Comparison of ENCODE assay signal across 9 cellular contexts in the genomic region with DNA sequence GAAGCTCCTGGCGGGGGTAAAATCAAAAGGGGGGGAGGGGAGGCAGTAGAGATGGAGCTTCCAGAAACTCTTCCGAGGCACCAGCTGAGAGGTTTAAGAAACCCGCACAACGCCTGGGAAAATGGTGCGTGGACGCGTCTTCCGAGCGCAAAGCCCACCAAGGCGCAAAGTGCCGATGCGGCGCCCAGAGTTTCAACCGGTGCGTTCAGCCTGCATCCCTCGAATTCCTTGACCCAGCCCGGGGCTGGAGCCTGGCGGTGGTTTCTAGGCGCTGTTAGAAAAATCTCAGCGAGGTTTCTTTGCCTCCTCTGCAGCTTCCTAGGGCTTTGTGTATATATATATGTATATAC. TPM values are rescaled to one million over a fixed set of nuclear protein-coding genes. Genes with fewer than 3 reads are reported as not detected.
DNase-seq lines count a peak whose midpoint lies in the region; ATAC-seq and TF ChIP-seq lines count a peak whose summit lies in the region.
"Had no signal": no experiment of that assay in that cellular context is flagged by ENCODE, and none has a peak within 500 bp of the region (broad histone marks: within the 10 kb centered on the region; RNA-seq: fewer than 3 reads in every experiment).

No MANE protein-coding gene starts in this region.

- H3K9me3 Mint-ChIP-seq in activated CD4-positive, alpha-beta memory T cell treated with anti-CD3 and anti-CD28 coated beads for 36 hours = no peaks in the 10 kb centered on the region
- H3K9me3 Mint-ChIP-seq in activated CD4-positive, alpha-beta memory T cell treated with anti-CD3 and anti-CD28 coated beads, Interleukin-2, amount 10 ng/mL, durations not matched to agents 7 days and 5 days = no peaks in the 10 kb centered on the region

- CTCF ChIA-PET in activated CD4-positive, alpha-beta memory T cell treated with anti-CD3 and anti-CD28 coated beads for 36 hours (lab: Charles Lee) = no interaction called here
- CTCF ChIA-PET in activated CD4-positive, alpha-beta memory T cell treated with anti-CD3 and anti-CD28 coated beads, Interleukin-2, amount 10 ng/mL, durations not matched to agents 7 days and 5 days (lab: Charles Lee) = no interaction called here

- peaks cover 3% of the 10 kb centered on the region for H3K4me1 ChIP-seq in adipocyte (ENCODE audit: control insufficient read depth, insufficient read depth, low read length)

- peaks cover 33% of the 10 kb centered on the region for H3K27me3 ChIP-seq in adipocyte (replicated peaks; ENCODE audit: control insufficient read depth, insufficient read depth, low read length)

- H3K4me1 Mint-ChIP-seq in activated CD4-positive, alpha-beta memory T cell treated with anti-CD3 and anti-CD28 coated beads for 36 hours (ENCODE audit: low read depth) = peaks cover 7% of the 10 kb centered on the region
- no peaks in the 10 kb centered on the region for H3K4me1 Mint-ChIP-seq in activated CD4-positive, alpha-beta memory T cell treated with anti-CD3 and anti-CD28 coated beads, Interleukin-2, amount 10 ng/mL, durations not matched to agents 7 days and 5 days

- no peak for DNase-seq in activated CD4-positive, alpha-beta memory T cell treated with anti-CD3 and anti-CD28 coated beads for 36 hours
- no peak for DNase-seq in activated CD4-positive, alpha-beta memory T cell treated with anti-CD3 and anti-CD28 coated beads, Interleukin-2, amount 10 ng/mL, durations not matched to agents 7 days and 5 days
- DNase-seq in adipocyte (ENCODE audit: low read depth) (peak; percentile 47), iPS-NIHi11 (ENCODE audit: low spot score) (peak; percentile 33), GM13977 (ENCODE audit: low spot score) (no peak)
- DNase-seq: NCI-H1417 treated with DMSO at 0.1 percent for 48 hours had no signal

- no peak overlapping the region for H3K27ac Mint-ChIP-seq in activated CD4-positive, alpha-beta memory T cell treated with anti-CD3 and anti-CD28 coated beads for 36 hours
- no peak overlapping the region for H3K27ac Mint-ChIP-seq in activated CD4-positive, alpha-beta memory T cell treated with anti-CD3 and anti-CD28 coated beads, Interleukin-2, amount 10 ng/mL, durations not matched to agents 7 days and 5 days

- no peaks in the 10 kb centered on the region for H3K9me3 ChIP-seq in adipocyte (ENCODE audit: control insufficient read depth, low read length)

- H3K27me3 Mint-ChIP-seq in activated CD4-positive, alpha-beta memory T cell treated with anti-CD3 and anti-CD28 coated beads for 36 hours = peaks cover 40% of the 10 kb centered on the region
- peaks cover 41% of the 10 kb centered on the region for H3K27me3 Mint-ChIP-seq in activated CD4-positive, alpha-beta memory T cell treated with anti-CD3 and anti-CD28 coated beads, Interleukin-2, amount 10 ng/mL, durations not matched to agents 7 days and 5 days

- peak overlapping the region; percentile 20 for H3K27ac ChIP-seq in temporal lobe (ENCODE audit: low read depth, low read length)

- in situ Hi-C loops in GM13977 (cut with MboI; ENCODE audit: low pct_unique_long_range_greater_than_20kb, low sequenced_read_pairs, unreplicated experiment) = no loop called here

- TF ChIP-seq CTCF in GM13977 (IDR thresholded peaks at IDR 0.05; ENCODE audit: extremely low read depth, insufficient read depth, missing control alignments) = no peak

- intact Hi-C loops in activated CD4-positive, alpha-beta memory T cell treated with anti-CD3 and anti-CD28 coated beads for 36 hours (cut with micrococcal nuclease) = no loop called here

- no peak for ATAC-seq in GM18909 (IDR thresholded peaks at IDR 0.05; ENCODE audit: poor library complexity, unreplicated experiment)
- no peak for ATAC-seq in HG03135 (IDR thresholded peaks at IDR 0.05; ENCODE audit: unreplicated experiment)

- H3K36me3 ChIP-seq in adipocyte (ENCODE audit: control insufficient read depth, insufficient read depth, low read length, severe bottlenecking) = no peaks in the 10 kb centered on the region

- no peak overlapping the region for H3K9ac ChIP-seq in adipocyte (ENCODE audit: low read length)

- POLR2A ChIA-PET in activated CD4-positive, alpha-beta memory T cell treated with anti-CD3 and anti-CD28 coated beads for 36 hours (lab: Charles Lee) = interaction anchor here (0.6 kb wide), 1 partner anchor 869 kb away, joined by 4 read pairs; no protein-coding TSS in a partner anchor
- POLR2A ChIA-PET in activated CD4-positive, alpha-beta memory T cell treated with anti-CD3 and anti-CD28 coated beads, Interleukin-2, amount 10 ng/mL, durations not matched to agents 7 days and 5 days (lab: Charles Lee) = no interaction called here

- no peaks in the 10 kb centered on the region for H3K36me3 Mint-ChIP-seq in activated CD4-positive, alpha-beta memory T cell treated with anti-CD3 and anti-CD28 coated beads for 36 hours
- no peaks in the 10 kb centered on the region for H3K36me3 Mint-ChIP-seq in activated CD4-positive, alpha-beta memory T cell treated with anti-CD3 and anti-CD28 coated beads, Interleukin-2, amount 10 ng/mL, durations not matched to agents 7 days and 5 days (ENCODE audit: low read depth)

- H3K4me3 ChIP-seq in adipocyte (ENCODE audit: low read length) = peak overlapping the region; percentile 62

- peak overlapping the region; percentile 31 for H3K4me3 Mint-ChIP-seq in activated CD4-positive, alpha-beta memory T cell treated with anti-CD3 and anti-CD28 coated beads for 36 hours
- H3K4me3 Mint-ChIP-seq in activated CD4-positive, alpha-beta memory T cell treated with anti-CD3 and anti-CD28 coated beads, Interleukin-2, amount 10 ng/mL, durations not matched to agents 7 days and 5 days = no peak overlapping the region

RNA-seq across cellular contexts. Expression of a gene that starts 0.5 kb away (rescaled TPM):
- not detected for total RNA-seq in activated CD4-positive, alpha-beta memory T cell treated with anti-CD3 and anti-CD28 coated beads for 36 hours
- not detected for total RNA-seq in activated CD4-positive, alpha-beta memory T cell treated with anti-CD3 and anti-CD28 coated beads, Interleukin-2, amount 10 ng/mL, durations not matched to agents 7 days and 5 days
- total RNA-seq in temporal lobe = 56.8 TPM

Comparison
In these comparisons a context has a peak if more than half of its experiments do, and no peak if none do; other contexts are left out.
1. DNase-seq: peak in adipocyte (single experiment) and iPS-NIHi11 (single experiment); none in activated CD4-positive, alpha-beta memory T cell treated with anti-CD3 and anti-CD28 coated beads for 36 hours (single experiment), activated CD4-positive, alpha-beta memory T cell treated with anti-CD3 and anti-CD28 coated beads, Interleukin-2, amount 10 ng/mL, durations not matched to agents 7 days and 5 days (single experiment) and GM13977 (single experiment).
2. RNA of a gene that starts 0.5 kb away (total RNA-seq): 56.8 TPM in temporal lobe (single experiment); not detected in activated CD4-positive, alpha-beta memory T cell treated with anti-CD3 and anti-CD28 coated beads for 36 hours and not detected in activated CD4-positive, alpha-beta memory T cell treated with anti-CD3 and anti-CD28 coated beads, Interleukin-2, amount 10 ng/mL, durations not matched to agents 7 days and 5 days; every median in the first group is over 10 times any median in the second.